Comparison of ENCODE assay signal across 8 cellular contexts in the genomic region with DNA sequence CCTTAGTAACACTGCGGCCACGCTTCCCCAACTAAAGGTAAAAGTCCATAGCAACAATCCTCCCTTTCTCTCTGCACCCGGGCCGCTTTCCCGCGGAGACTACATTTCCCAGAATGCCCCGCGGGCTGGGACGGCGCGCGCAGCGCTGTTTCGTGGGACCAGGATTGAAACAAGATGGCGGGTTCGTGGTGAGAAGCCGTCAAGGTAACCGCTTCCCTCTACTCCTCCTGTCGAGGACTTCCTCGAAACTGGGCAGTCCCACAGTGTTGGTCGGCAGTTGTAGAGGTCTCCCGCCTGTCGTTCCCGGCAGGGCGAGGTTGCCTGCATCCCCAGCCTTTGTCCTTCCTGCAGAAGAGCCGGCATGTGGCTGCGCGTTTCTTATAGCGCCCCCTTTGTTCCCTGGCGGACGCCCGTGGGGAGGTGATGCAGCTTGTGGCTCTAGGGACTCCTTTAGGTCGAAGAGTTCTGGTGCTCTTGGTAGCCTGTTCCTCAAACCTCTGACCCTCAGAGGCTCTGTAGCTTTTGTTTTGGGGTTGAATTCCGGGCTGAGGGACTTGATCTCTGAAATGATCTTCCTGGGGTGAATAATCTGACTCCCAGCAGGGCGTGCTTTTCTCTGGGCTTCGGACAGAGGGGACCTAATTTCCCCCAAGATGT. TPM values are rescaled to one million over a fixed set of nuclear protein-coding genes. Genes with fewer than 3 reads are reported as not detected.
DNase-seq lines count a peak whose midpoint lies in the region; ATAC-seq and TF ChIP-seq lines count a peak whose summit lies in the region.

MRPL42 (plus strand) TSS at position 164 of the 657 bp plus-strand sequence. CDS start 1,772 bp downstream, outside the sequence.

- TF ChIP-seq CTCF in WERI-Rb-1 (IDR thresholded peaks at IDR 0.05; ENCODE audit: low read depth, low read length), result peak; percentile 79
- peak; percentile 46 to 81 for TF ChIP-seq CTCF in mammary epithelial cell (conservative IDR thresholded peaks at IDR 0.05 in 1 of 2, IDR thresholded peaks at IDR 0.05 in 1 of 2; ENCODE audit: extremely low read depth in 1 of 2, insufficient read depth in 1 of 2, low read depth in 1 of 2, low read length in 2 of 2)

- intact Hi-C loops in mammary epithelial cell (cut with micrococcal nuclease), result loop anchor here (1.0 kb wide), 1 partner anchor 25 kb away; no protein-coding TSS in a partner anchor

- H3K27ac ChIP-seq in WERI-Rb-1 (peak within 1 kb of the TSS; percentile 98), mammary epithelial cell (ENCODE audit: insufficient read depth, low read depth, low read length) (peak within 1 kb of the TSS; percentile 84)

- H3K4me2 ChIP-seq in mammary epithelial cell (ENCODE audit: insufficient read depth, low read depth, low read length), result peak within 1 kb of the TSS; percentile 85

- ATAC-seq in GM18870 (IDR thresholded peaks at IDR 0.05; ENCODE audit: unreplicated experiment) (peak; percentile 79), HG03135 (IDR thresholded peaks at IDR 0.05; ENCODE audit: unreplicated experiment) (peak; percentile 82)

- WGBS in mammary epithelial cell (ENCODE audit: low coverage, missing lambda C conversion rate), result 0% methylated on average over 10 of the region's 36 CpGs

- H3K4me1 ChIP-seq in mammary epithelial cell (ENCODE audit: insufficient read depth, low read length), result no peaks in the 10 kb centered on the region

- no peaks in the 10 kb centered on the region for H4K20me1 ChIP-seq in mammary epithelial cell (ENCODE audit: insufficient read depth, low read length)

- DNase-seq in AG08395 (ENCODE audit: low spot score) (peak; percentile 89), NCI-H2196 (lab: John Stamatoyannopoulos, UW; ENCODE audit: unreplicated experiment) (peak; percentile 92), WERI-Rb-1 (peak; percentile 92), mammary epithelial cell (peak; percentile 90), iPS-NIHi7 (ENCODE audit: extremely low spot score) (peak; percentile 88), smooth muscle cell of the brain vasculature (ENCODE audit: low read depth, low spot score) (peak; percentile 69)

- dilution Hi-C loops in mammary epithelial cell (cut with HindIII; ENCODE audit: low sequenced_read_pairs), result no loop called here

- H3K27me3 ChIP-seq in WERI-Rb-1 (ENCODE audit: insufficient read depth, low read depth, severe bottlenecking), result no peaks in the 10 kb centered on the region
- no peaks in the 10 kb centered on the region for H3K27me3 ChIP-seq in mammary epithelial cell (ENCODE audit: insufficient read depth, low read length)

- in situ Hi-C loops in mammary epithelial cell (cut with MboI; ENCODE audit: low sequenced_read_pairs in 2 of 2), result no loop called here

- CTCF ChIA-PET in mammary epithelial cell (lab: Charles Lee; ENCODE audit: low non-redundant PET), result interaction anchor here (0.6 kb wide), 2 partner anchors 48 to 436 kb away, joined by 4 to 10 read pairs; no protein-coding TSS in a partner anchor

- H3K79me2 ChIP-seq in mammary epithelial cell (ENCODE audit: insufficient read depth, low read length), result peaks cover 48% of the 10 kb centered on the region

- BruUV-seq in mammary epithelial cell (replicated peaks; lab: Mats Ljungman, UMichigan), result TSS peak; percentile 45

- H3K36me3 ChIP-seq in WERI-Rb-1, result peaks cover 42% of the 10 kb centered on the region
- peaks cover under 1% of the 10 kb centered on the region for H3K36me3 ChIP-seq in mammary epithelial cell (ENCODE audit: insufficient read depth, low read length)

- peak within 1 kb of the TSS; percentile 94 for H3K9ac ChIP-seq in mammary epithelial cell (ENCODE audit: insufficient read depth, low read length)

- H3K9me3 ChIP-seq in WERI-Rb-1 (ENCODE audit: severe bottlenecking) (peaks cover 2% of the 10 kb centered on the region), mammary epithelial cell (replicated peaks; ENCODE audit: insufficient read depth, low read length) (no peaks in the 10 kb centered on the region)

- H3K4me3 ChIP-seq in WERI-Rb-1 (ENCODE audit: low read depth, low read length) (peak within 1 kb of the TSS; percentile 91), mammary epithelial cell (replicated peaks in 1 of 3; ENCODE audit: insufficient read depth in 1 of 3, low read depth in 2 of 3, low read length in 3 of 3) (peak within 1 kb of the TSS; percentile 73 to 88 (median 79))

- H2AFZ ChIP-seq in mammary epithelial cell (ENCODE audit: low read depth, low read length), result peak within 1 kb of the TSS; percentile 93

RNA-seq across cellular contexts. Expression of gene MRPL42, which starts in this region (rescaled TPM):
- 10 to 100 TPM; 45.7 to 58.5 TPM for total RNA-seq in mammary epithelial cell
- polyA plus RNA-seq in mammary epithelial cell, result 45.1 TPM
- 43.4 TPM for polyA minus RNA-seq in mammary epithelial cell

Comparison
In these comparisons a context has a peak if more than half of its experiments do, and no peak if none do; other contexts are left out.
1. Peak in every context shown above with its lines: DNase-seq, ATAC-seq, H3K4me3 ChIP-seq and H3K27ac ChIP-seq.